25 cellular contexts compared by ENCODE assay signal in the genomic region with DNA sequence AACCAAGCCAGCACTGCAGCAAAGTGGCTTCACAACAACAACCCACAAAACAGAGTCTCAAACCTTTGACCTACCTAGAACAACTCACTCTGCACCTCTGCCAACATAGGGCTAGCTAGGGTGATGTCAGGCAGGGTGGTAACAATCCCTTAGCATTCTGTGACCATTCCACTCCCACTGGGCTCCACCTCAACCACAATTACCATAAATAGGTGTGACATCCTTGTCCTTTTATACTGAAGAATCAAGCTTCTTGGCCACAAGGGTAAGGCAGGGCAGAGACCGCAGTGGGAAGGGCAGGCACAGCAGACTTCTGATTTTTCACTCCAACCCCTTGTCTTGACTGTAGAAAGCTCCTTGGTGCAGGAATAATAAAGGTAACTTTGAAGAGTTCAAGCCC.
DNase-seq lines count a peak whose midpoint lies in the region; ATAC-seq, FAIRE-seq and TF ChIP-seq lines count a peak whose summit lies in the region.
"Had no signal": no experiment of that assay in that cellular context is flagged by ENCODE, and none has a peak within 500 bp of the region (broad histone marks: within the 10 kb centered on the region; RNA-seq: fewer than 3 reads in every experiment).

No MANE protein-coding gene starts in this region.

- intact Hi-C loops in left colon (cut with DNase I, micrococcal nuclease) = no loop called here

- no peak overlapping the region for H3K4me3 Mint-ChIP-seq in astrocyte (ENCODE audit: unreplicated experiment)
- H3K4me3 Mint-ChIP-seq: CD14-positive monocyte; CD4-positive, alpha-beta T cell; CD8-positive, alpha-beta memory T cell; HFFc6 had no signal

- TF ChIP-seq CTCF in astrocyte (IDR thresholded peaks at IDR 0.05; ENCODE audit: insufficient read depth, low read depth, low read length) (no peak), neural cell (IDR thresholded peaks at IDR 0.05; ENCODE audit: poor library complexity, severe bottlenecking) (no peak)

- H3K79me2 ChIP-seq in astrocyte (ENCODE audit: insufficient read depth, low read length) (no peaks in the 10 kb centered on the region), neural cell (replicated peaks; ENCODE audit: insufficient read depth, low read length) (no peaks in the 10 kb centered on the region)

- no peaks in the 10 kb centered on the region for H3K27me3 ChIP-seq in astrocyte (ENCODE audit: insufficient read depth, low read length)
- no peaks in the 10 kb centered on the region for H3K27me3 ChIP-seq in neural cell (ENCODE audit: insufficient read depth, low read depth, low read length)
- H3K27me3 ChIP-seq: BE2C had no signal

- H4K20me1 ChIP-seq in astrocyte (ENCODE audit: insufficient read depth, low read length) = no peaks in the 10 kb centered on the region
- no peaks in the 10 kb centered on the region for H4K20me1 ChIP-seq in neural cell (ENCODE audit: insufficient read depth)
- H4K20me1 ChIP-seq: BLaER1 treated with 17β-estradiol and CSF1 and Interleukin-3, amounts not matched to agents 10 nM and 100 nM had no signal

- H3K27ac ChIP-seq in astrocyte (ENCODE audit: low read depth, low read length) (no peak overlapping the region), neural cell (ENCODE audit: low read length) (peak overlapping the region; percentile 65)
- H3K27ac ChIP-seq: A549; BLaER1 treated with 17β-estradiol and CSF1 and Interleukin-3, amounts not matched to agents 10 nM and 100 nM had no signal

- no peak overlapping the region for H3K4me3 ChIP-seq in astrocyte (ENCODE audit: insufficient read depth, low read depth, low read length)
- H3K4me3 ChIP-seq in neural cell (ENCODE audit: low read length) = no peak overlapping the region
- H3K4me3 ChIP-seq: A549; BLaER1 treated with 17β-estradiol and CSF1 and Interleukin-3, amounts not matched to agents 10 nM and 100 nM; HAP-1 had no signal

- H3K9me3 ChIP-seq in astrocyte (ENCODE audit: insufficient read depth, low read depth, low read length) (no peaks in the 10 kb centered on the region), neural cell (ENCODE audit: low read length) (no peaks in the 10 kb centered on the region)
- H3K9me3 ChIP-seq: A549; BE2C; BLaER1 treated with 17β-estradiol and CSF1 and Interleukin-3, amounts not matched to agents 10 nM and 100 nM; HAP-1 had no signal

- H3K4me2 ChIP-seq in astrocyte (ENCODE audit: low read length) = no peak overlapping the region
- H3K4me2 ChIP-seq in neural cell (ENCODE audit: low read length) = no peak overlapping the region
- H3K4me2 ChIP-seq: A549; BLaER1 treated with 17β-estradiol and CSF1 and Interleukin-3, amounts not matched to agents 10 nM and 100 nM had no signal

- H3K9ac ChIP-seq in astrocyte (ENCODE audit: low read length) (no peak overlapping the region), neural cell (ENCODE audit: low read length) (no peak overlapping the region)
- H3K9ac ChIP-seq: BLaER1 treated with 17β-estradiol and CSF1 and Interleukin-3, amounts not matched to agents 10 nM and 100 nM had no signal

- H3K4me1 Mint-ChIP-seq in astrocyte (ENCODE audit: low read depth, unreplicated experiment) = peaks cover 3% of the 10 kb centered on the region
- H3K4me1 Mint-ChIP-seq: CD14-positive monocyte; CD8-positive, alpha-beta memory T cell had no signal

- H3K36me3 ChIP-seq in astrocyte (ENCODE audit: insufficient read depth, low read length) (no peaks in the 10 kb centered on the region), neural cell (ENCODE audit: insufficient read depth, low read length) (no peaks in the 10 kb centered on the region)
- H3K36me3 ChIP-seq: BE2C; BLaER1 treated with 17β-estradiol and CSF1 and Interleukin-3, amounts not matched to agents 10 nM and 100 nM; HAP-1 had no signal

- no peaks in the 10 kb centered on the region for H3K9me3 Mint-ChIP-seq in astrocyte (ENCODE audit: unreplicated experiment)
- H3K9me3 Mint-ChIP-seq: CD4-positive, alpha-beta T cell; HFFc6 had no signal

- no peak for TF ChIP-seq RAD21 in neural cell (conservative IDR thresholded peaks at IDR 0.05)

- peak; percentile 92 for FAIRE-seq in astrocyte (lab: Jason Lieb, UNC)
- FAIRE-seq: GM12891, GM18507, H1 had no signal

- H3K27me3 Mint-ChIP-seq in astrocyte (ENCODE audit: low read depth, unreplicated experiment) = no peaks in the 10 kb centered on the region
- H3K27me3 Mint-ChIP-seq: CD4-positive, alpha-beta T cell; CD8-positive, alpha-beta memory T cell had no signal

- DNase-seq in H4 (ENCODE audit: low spot score) (peak; percentile 6), astrocyte (ENCODE audit: low read depth) (no peak), left colon (peak; percentile 15 to 36), DMS 273 treated with DMSO at 0.1 percent for 48 hours (lab: John Stamatoyannopoulos, UW) (no peak), middle frontal gyrus (ENCODE audit: extremely low spot score, low spot score) (no peak), iPS-NIHi7 (ENCODE audit: extremely low spot score) (no peak)
- DNase-seq: 8988T; ACHN; AML-193; BE2C; CD4-positive, alpha-beta T cell; CD8-positive, alpha-beta memory T cell; DMS53; DMS79 treated with DMSO at 0.1 percent for 48 hours; GF-D8; HFFc6 had no signal

- TF ChIP-seq EP300 in neural cell (conservative IDR thresholded peaks at IDR 0.05; ENCODE audit: poor library complexity, severe bottlenecking) = no peak

- no peaks in the 10 kb centered on the region for H3K4me1 ChIP-seq in astrocyte (ENCODE audit: insufficient read depth, low read length)
- H3K4me1 ChIP-seq: A549; BE2C; BLaER1 treated with 17β-estradiol and CSF1 and Interleukin-3, amounts not matched to agents 10 nM and 100 nM had no signal

- no peaks in the 10 kb centered on the region for H3K9me2 ChIP-seq in neural cell (ENCODE audit: insufficient read depth, low read length)

- H3K27ac Mint-ChIP-seq in astrocyte (ENCODE audit: unreplicated experiment) = no peak overlapping the region
- H3K27ac Mint-ChIP-seq: CD14-positive monocyte; CD4-positive, alpha-beta T cell; CD8-positive, alpha-beta memory T cell; HFFc6 had no signal

- ATAC-seq in left colon (peak; percentile 84), HG03378 (IDR thresholded peaks at IDR 0.05; ENCODE audit: unreplicated experiment) (no peak)
- ATAC-seq: A549 had no signal

- no peaks in the 10 kb centered on the region for H3F3A ChIP-seq in neural cell (ENCODE audit: insufficient read depth, low read length, poor library complexity, severe bottlenecking)

- H2AFZ ChIP-seq in astrocyte (ENCODE audit: low read depth, low read length) (no peak overlapping the region), neural cell (ENCODE audit: low read depth, low read length) (no peak overlapping the region)

- no peaks in the 10 kb centered on the region for H3K36me3 Mint-ChIP-seq in astrocyte (ENCODE audit: low read depth, unreplicated experiment)
- H3K36me3 Mint-ChIP-seq: CD14-positive monocyte; CD8-positive, alpha-beta memory T cell had no signal

TF ChIP-seq in neural cell, 6 proteins besides CTCF, POLR2A, EP300 and RAD21:
- TF ChIP-seq, protein P1, sequence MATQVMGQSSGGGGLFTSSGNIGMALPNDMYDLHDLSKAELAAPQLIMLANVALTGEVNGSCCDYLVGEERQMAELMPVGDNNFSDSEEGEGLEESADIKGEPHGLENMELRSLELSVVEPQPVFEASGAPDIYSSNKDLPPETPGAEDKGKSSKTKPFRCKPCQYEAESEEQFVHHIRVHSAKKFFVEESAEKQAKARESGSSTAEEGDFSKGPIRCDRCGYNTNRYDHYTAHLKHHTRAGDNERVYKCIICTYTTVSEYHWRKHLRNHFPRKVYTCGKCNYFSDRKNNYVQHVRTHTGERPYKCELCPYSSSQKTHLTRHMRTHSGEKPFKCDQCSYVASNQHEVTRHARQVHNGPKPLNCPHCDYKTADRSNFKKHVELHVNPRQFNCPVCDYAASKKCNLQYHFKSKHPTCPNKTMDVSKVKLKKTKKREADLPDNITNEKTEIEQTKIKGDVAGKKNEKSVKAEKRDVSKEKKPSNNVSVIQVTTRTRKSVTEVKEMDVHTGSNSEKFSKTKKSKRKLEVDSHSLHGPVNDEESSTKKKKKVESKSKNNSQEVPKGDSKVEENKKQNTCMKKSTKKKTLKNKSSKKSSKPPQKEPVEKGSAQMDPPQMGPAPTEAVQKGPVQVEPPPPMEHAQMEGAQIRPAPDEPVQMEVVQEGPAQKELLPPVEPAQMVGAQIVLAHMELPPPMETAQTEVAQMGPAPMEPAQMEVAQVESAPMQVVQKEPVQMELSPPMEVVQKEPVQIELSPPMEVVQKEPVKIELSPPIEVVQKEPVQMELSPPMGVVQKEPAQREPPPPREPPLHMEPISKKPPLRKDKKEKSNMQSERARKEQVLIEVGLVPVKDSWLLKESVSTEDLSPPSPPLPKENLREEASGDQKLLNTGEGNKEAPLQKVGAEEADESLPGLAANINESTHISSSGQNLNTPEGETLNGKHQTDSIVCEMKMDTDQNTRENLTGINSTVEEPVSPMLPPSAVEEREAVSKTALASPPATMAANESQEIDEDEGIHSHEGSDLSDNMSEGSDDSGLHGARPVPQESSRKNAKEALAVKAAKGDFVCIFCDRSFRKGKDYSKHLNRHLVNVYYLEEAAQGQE (IDR thresholded peaks at IDR 0.05; ENCODE audit: borderline replicate concordance) = no peak
- no peak for TF ChIP-seq MXI1 (conservative IDR thresholded peaks at IDR 0.05; ENCODE audit: poor library complexity, severe bottlenecking)
- TF ChIP-seq POLR2AphosphoS5 (IDR thresholded peaks at IDR 0.05) = no peak
- no peak for TF ChIP-seq EZH2 (IDR thresholded peaks at IDR 0.05; ENCODE audit: borderline replicate concordance, insufficient read depth, low read length, poor library complexity, severe bottlenecking)
- no peak for TF ChIP-seq TAF1 (IDR thresholded peaks at IDR 0.05; ENCODE audit: low read depth)
- TF ChIP-seq SMC3 (conservative IDR thresholded peaks at IDR 0.05; ENCODE audit: poor library complexity) = no peak
TF ChIP-seq in neural cell: peak in this region for 0.

Comparison
In these comparisons a context has a peak if more than half of its experiments do, and no peak if none do; other contexts are left out.
1. DNase-seq: peak in H4 (single experiment) and left colon (2 of 2); none in astrocyte (single experiment), DMS 273 treated with DMSO at 0.1 percent for 48 hours (single experiment), middle frontal gyrus (single experiment) and iPS-NIHi7 (single experiment).